8 cellular contexts compared by ENCODE assay signal in the genomic region with DNA sequence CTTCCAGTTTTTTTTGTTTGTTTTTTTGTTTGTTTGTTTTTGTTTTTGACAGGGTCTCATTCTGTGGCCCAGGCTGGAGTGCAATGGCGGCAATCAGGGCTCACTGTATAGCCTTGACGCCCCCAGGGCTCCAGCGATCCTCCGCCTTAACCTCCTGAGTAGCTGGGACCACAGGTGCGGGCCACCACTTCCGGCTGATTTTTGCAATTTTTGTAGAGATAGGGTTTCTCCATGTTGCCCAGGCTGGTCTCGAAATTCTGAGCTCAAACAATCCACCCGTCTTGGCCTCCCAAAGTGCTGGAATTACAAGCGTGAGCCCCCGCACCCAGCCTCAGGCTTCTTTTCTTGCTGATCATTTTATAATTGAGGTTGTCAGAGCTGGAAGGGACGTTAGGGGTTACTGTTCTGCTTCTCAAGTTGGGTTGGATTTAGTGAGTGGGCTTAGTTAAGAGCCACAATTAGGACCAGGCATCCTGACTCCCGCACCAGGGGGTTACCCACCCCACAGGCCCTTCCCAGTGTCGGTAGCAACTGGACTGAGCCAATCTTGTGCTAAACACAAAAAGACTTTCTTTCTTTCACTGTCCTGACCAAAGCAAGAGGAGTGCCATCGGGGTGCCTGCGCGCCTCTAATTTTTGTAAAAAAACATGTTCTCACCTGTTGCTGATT. TPM values are rescaled to one million over a fixed set of nuclear protein-coding genes. Genes with fewer than 3 reads are reported as not detected.
A peak's percentile ranks its signal among the peaks of the same experiment; 100 is the strongest.
DNase-seq lines count a peak whose midpoint lies in the region; ATAC-seq, FAIRE-seq and TF ChIP-seq lines count a peak whose summit lies in the region.

No MANE protein-coding gene starts in this region.

- FAIRE-seq in GM12892 (lab: Jason Lieb, UNC) = peak; percentile 70

- no peak overlapping the region for H3K27ac Mint-ChIP-seq in activated naive CD8-positive, alpha-beta T cell

- TF ChIP-seq POLR2A in GM12892 (IDR thresholded peaks at IDR 0.05; ENCODE audit: low read depth, low read length) = no peak

- WGBS in mesodermal cell (ENCODE audit: insufficient coverage in 2 of 2), 2 experiments = 10% methylated on average over 10 to 15 of the region's 16 CpGs

- H3K9me3 ChIP-seq in mesodermal cell (ENCODE audit: control insufficient read depth, low read length) = no peaks in the 10 kb centered on the region

- DNase-seq in GM12892 (ENCODE audit: insufficient read length) = no peak
- DNase-seq in NCI-H2029 treated with DMSO at 0.1 percent for 48 hours (lab: John Stamatoyannopoulos, UW) = no peak
- DNase-seq in activated CD4-positive, alpha-beta T cell treated with anti-CD3 and anti-CD28 coated beads for 4 hours = no peak
- no peak for DNase-seq in AG08396 (ENCODE audit: low spot score)

- H3K9me3 Mint-ChIP-seq in activated naive CD8-positive, alpha-beta T cell (ENCODE audit: low read depth) = no peaks in the 10 kb centered on the region

- H3K36me3 Mint-ChIP-seq in activated naive CD8-positive, alpha-beta T cell = no peaks in the 10 kb centered on the region

- H3K4me1 Mint-ChIP-seq in activated naive CD8-positive, alpha-beta T cell (ENCODE audit: low read depth) = peaks cover 29% of the 10 kb centered on the region

- H3K27ac ChIP-seq in mesodermal cell (ENCODE audit: low read depth, low read length, severe bottlenecking) = no peak overlapping the region

- ATAC-seq in HG03045 (IDR thresholded peaks at IDR 0.05; ENCODE audit: unreplicated experiment) (peak; percentile 30), GM21737 (IDR thresholded peaks at IDR 0.05; ENCODE audit: unreplicated experiment) (no peak)

- H3K4me1 ChIP-seq in mesodermal cell (ENCODE audit: control insufficient read depth, insufficient read depth, low read length, poor library complexity, severe bottlenecking) = no peaks in the 10 kb centered on the region

- peak overlapping the region; percentile 82 for H3K4me3 Mint-ChIP-seq in activated naive CD8-positive, alpha-beta T cell

- H3K36me3 ChIP-seq in mesodermal cell (ENCODE audit: control insufficient read depth, insufficient read depth, low read length) = no peaks in the 10 kb centered on the region

- H3K4me3 ChIP-seq in mesodermal cell (ENCODE audit: extremely low read depth, insufficient read depth, low read length, poor library complexity, severe bottlenecking) = peak overlapping the region; percentile 47

- H3K27me3 Mint-ChIP-seq in activated naive CD8-positive, alpha-beta T cell = peaks cover 68% of the 10 kb centered on the region

RNA-seq across cellular contexts. Expression of gene ZSCAN9, which starts 13.1 kb away (rescaled TPM):
- polyA plus RNA-seq in GM12892 (2012; ENCODE audit: missing spikeins) = 10.0 TPM
- 19.7 TPM for polyA plus RNA-seq in mesodermal cell (2013, experiment 1 of 2)
- polyA plus RNA-seq in mesodermal cell (2013, experiment 2 of 2) = 19.7 TPM

RNA-seq across cellular contexts. Expression of gene ZKSCAN4, which starts 40.1 kb away (rescaled TPM):
- polyA plus RNA-seq in GM12892 (2012; ENCODE audit: missing spikeins) = 3.9 TPM
- polyA plus RNA-seq in mesodermal cell (2013, experiment 1 of 2) = 7.4 TPM
- polyA plus RNA-seq in mesodermal cell (2013, experiment 2 of 2) = 6.3 TPM

RNA-seq across cellular contexts. Expression of gene NKAPL, which starts 47.1 kb away (rescaled TPM):
- polyA plus RNA-seq in GM12892 (2012; ENCODE audit: missing spikeins) = not detected
- not detected for polyA plus RNA-seq in mesodermal cell (2013, experiment 1 of 2)
- not detected for polyA plus RNA-seq in mesodermal cell (2013, experiment 2 of 2)

RNA-seq across cellular contexts. Expression of gene ZSCAN26, which starts 55.0 kb away (rescaled TPM):
- 9.0 TPM for polyA plus RNA-seq in GM12892 (2012; ENCODE audit: missing spikeins)
- 18.2 TPM for polyA plus RNA-seq in mesodermal cell (2013, experiment 1 of 2)
- polyA plus RNA-seq in mesodermal cell (2013, experiment 2 of 2) = 16.8 TPM
